8 cellular contexts compared by ENCODE assay signal in genomic region chr3:122921791-122922651, GRCh38.
A peak's percentile ranks its signal among the peaks of the same experiment; 100 is the strongest.
DNase-seq lines count a peak whose midpoint lies in the region; ATAC-seq and TF ChIP-seq lines count a peak whose summit lies in the region.

No MANE protein-coding gene starts in this region.

- peaks cover 18% of the 10 kb centered on the region for H3K27me3 Mint-ChIP-seq in activated naive CD8-positive, alpha-beta T cell treated with anti-CD3 and anti-CD28 coated beads, Interleukin-2, amount 50 U/mL, for 24 hours

- no peak for TF ChIP-seq EP300 in SK-N-SH (IDR thresholded peaks at IDR 0.05; ENCODE audit: borderline replicate concordance in 1 of 2, low read depth in 1 of 2, low read length in 1 of 2)

- H2AFZ ChIP-seq in osteoblast (ENCODE audit: low read length) (no peak overlapping the region), SK-N-SH (ENCODE audit: low read depth) (no peak overlapping the region)

- H3K36me3 Mint-ChIP-seq in activated naive CD8-positive, alpha-beta T cell treated with anti-CD3 and anti-CD28 coated beads, Interleukin-2, amount 50 U/mL, for 24 hours (ENCODE audit: low read depth), result no peaks in the 10 kb centered on the region

- in situ Hi-C loops in G401 (cut with HindIII; ENCODE audit: low sequenced_read_pairs), result no loop called here

- no peaks in the 10 kb centered on the region for H3F3A ChIP-seq in SK-N-SH (replicated peaks; ENCODE audit: insufficient read depth)

- H3K79me2 ChIP-seq in osteoblast (ENCODE audit: insufficient read depth, low read length) (no peaks in the 10 kb centered on the region), SK-N-SH (ENCODE audit: insufficient read depth) (no peaks in the 10 kb centered on the region)

- CTCF ChIA-PET in SK-N-SH (lab: Yijun Ruan, JAX), result interaction anchor here (1.2 kb wide), 1 partner anchor 21 kb away, joined by 3 read pairs; no protein-coding TSS in a partner anchor

- H3K9me3 ChIP-seq in osteoblast (ENCODE audit: low read depth, low read length) (no peaks in the 10 kb centered on the region), SK-N-SH (no peaks in the 10 kb centered on the region)

- H3K9me2 ChIP-seq in SK-N-SH, result no peaks in the 10 kb centered on the region

- no peaks in the 10 kb centered on the region for H4K20me1 ChIP-seq in osteoblast (ENCODE audit: insufficient read depth, low read length)
- H4K20me1 ChIP-seq in SK-N-SH (ENCODE audit: insufficient read depth), result no peaks in the 10 kb centered on the region

- no peak overlapping the region for H3K4me3 ChIP-seq in osteoblast (ENCODE audit: insufficient read depth, low read length)
- H3K4me3 ChIP-seq in SK-N-SH (ENCODE audit: low read depth in 2 of 2, low read length in 1 of 2), result no peak overlapping the region

- peaks cover 2% of the 10 kb centered on the region for H3K4me1 Mint-ChIP-seq in activated naive CD8-positive, alpha-beta T cell treated with anti-CD3 and anti-CD28 coated beads, Interleukin-2, amount 50 U/mL, for 24 hours

- H3K27me3 ChIP-seq in osteoblast (ENCODE audit: insufficient read depth, low read length) (peaks cover 53% of the 10 kb centered on the region), SK-N-SH (ENCODE audit: insufficient read depth) (no peaks in the 10 kb centered on the region; the same call in 1 of the 2 replicates)

- no peak overlapping the region for H3K27ac Mint-ChIP-seq in activated naive CD8-positive, alpha-beta T cell treated with anti-CD3 and anti-CD28 coated beads, Interleukin-2, amount 50 U/mL, for 24 hours

- H3K36me3 ChIP-seq in osteoblast (ENCODE audit: insufficient read depth, low read length) (no peaks in the 10 kb centered on the region), SK-N-SH (replicated peaks in 1 of 2; ENCODE audit: control insufficient read depth in 1 of 2, insufficient read depth in 2 of 2, low read length in 1 of 2) (no peaks in the 10 kb centered on the region)

- TF ChIP-seq CTCF in osteoblast (IDR thresholded peaks at IDR 0.05; ENCODE audit: extremely low read depth, low read depth, low read length) (no peak), SK-N-SH (IDR thresholded peaks at IDR 0.05) (no peak)

- H3K4me2 ChIP-seq in osteoblast (ENCODE audit: insufficient read depth, low read length) (no peak overlapping the region), SK-N-SH (no peak overlapping the region)

- POLR2A ChIA-PET in SK-N-SH (lab: Yijun Ruan, JAX), result no interaction called here

- H3K4me3 Mint-ChIP-seq in activated naive CD8-positive, alpha-beta T cell treated with anti-CD3 and anti-CD28 coated beads, Interleukin-2, amount 50 U/mL, for 24 hours, result no peak overlapping the region

- H3K4me1 ChIP-seq in osteoblast (ENCODE audit: insufficient read depth, low read length) (no peaks in the 10 kb centered on the region), SK-N-SH (ENCODE audit: control insufficient read depth in 1 of 2, insufficient read depth in 2 of 2, low read depth in 1 of 2, low read length in 1 of 2) (no peaks in the 10 kb centered on the region)

- peak; percentile 49 for DNase-seq in activated naive CD8-positive, alpha-beta T cell treated with anti-CD3 and anti-CD28 coated beads, Interleukin-2, amount 50 U/mL, for 24 hours
- DNase-seq in osteoblast (ENCODE audit: insufficient read length, low spot score, missing footprints) (peak; percentile 77), nucleus accumbens (lab: John Stamatoyannopoulos, UW) (no peak), SK-N-SH (no peak), G401 (ENCODE audit: low spot score) (no peak), DMS 273 (lab: John Stamatoyannopoulos, UW; ENCODE audit: unreplicated experiment) (no peak)

- no peak for TF ChIP-seq RAD21 in SK-N-SH (IDR thresholded peaks at IDR 0.05; ENCODE audit: low read length)

- H3K9me3 Mint-ChIP-seq in activated naive CD8-positive, alpha-beta T cell treated with anti-CD3 and anti-CD28 coated beads, Interleukin-2, amount 50 U/mL, for 24 hours, result no peaks in the 10 kb centered on the region

- 85% methylated on average over 38 of the region's 68 CpGs for WGBS in SK-N-SH (ENCODE audit: low lambda C conversion rate)

- ATAC-seq in GM18511 (IDR thresholded peaks at IDR 0.05; ENCODE audit: unreplicated experiment) (peak; percentile 75), HG03354 (IDR thresholded peaks at IDR 0.05; ENCODE audit: poor library complexity, severe bottlenecking, unreplicated experiment) (peak; percentile 67)
- peak; percentile 66 for ATAC-seq in activated naive CD8-positive, alpha-beta T cell treated with anti-CD3 and anti-CD28 coated beads, Interleukin-2, amount 50 U/mL, for 24 hours

- no peak overlapping the region for H3K27ac ChIP-seq in osteoblast (ENCODE audit: low read depth, low read length)
- no peak overlapping the region for H3K27ac ChIP-seq in SK-N-SH (ENCODE audit: low read depth in 2 of 2, low read length in 1 of 2)

- H3K9ac ChIP-seq in SK-N-SH, result no peak overlapping the region

TF ChIP-seq in SK-N-SH, 30 proteins besides CTCF, POLR2A, EP300 and RAD21:
- TF ChIP-seq, protein P1, sequence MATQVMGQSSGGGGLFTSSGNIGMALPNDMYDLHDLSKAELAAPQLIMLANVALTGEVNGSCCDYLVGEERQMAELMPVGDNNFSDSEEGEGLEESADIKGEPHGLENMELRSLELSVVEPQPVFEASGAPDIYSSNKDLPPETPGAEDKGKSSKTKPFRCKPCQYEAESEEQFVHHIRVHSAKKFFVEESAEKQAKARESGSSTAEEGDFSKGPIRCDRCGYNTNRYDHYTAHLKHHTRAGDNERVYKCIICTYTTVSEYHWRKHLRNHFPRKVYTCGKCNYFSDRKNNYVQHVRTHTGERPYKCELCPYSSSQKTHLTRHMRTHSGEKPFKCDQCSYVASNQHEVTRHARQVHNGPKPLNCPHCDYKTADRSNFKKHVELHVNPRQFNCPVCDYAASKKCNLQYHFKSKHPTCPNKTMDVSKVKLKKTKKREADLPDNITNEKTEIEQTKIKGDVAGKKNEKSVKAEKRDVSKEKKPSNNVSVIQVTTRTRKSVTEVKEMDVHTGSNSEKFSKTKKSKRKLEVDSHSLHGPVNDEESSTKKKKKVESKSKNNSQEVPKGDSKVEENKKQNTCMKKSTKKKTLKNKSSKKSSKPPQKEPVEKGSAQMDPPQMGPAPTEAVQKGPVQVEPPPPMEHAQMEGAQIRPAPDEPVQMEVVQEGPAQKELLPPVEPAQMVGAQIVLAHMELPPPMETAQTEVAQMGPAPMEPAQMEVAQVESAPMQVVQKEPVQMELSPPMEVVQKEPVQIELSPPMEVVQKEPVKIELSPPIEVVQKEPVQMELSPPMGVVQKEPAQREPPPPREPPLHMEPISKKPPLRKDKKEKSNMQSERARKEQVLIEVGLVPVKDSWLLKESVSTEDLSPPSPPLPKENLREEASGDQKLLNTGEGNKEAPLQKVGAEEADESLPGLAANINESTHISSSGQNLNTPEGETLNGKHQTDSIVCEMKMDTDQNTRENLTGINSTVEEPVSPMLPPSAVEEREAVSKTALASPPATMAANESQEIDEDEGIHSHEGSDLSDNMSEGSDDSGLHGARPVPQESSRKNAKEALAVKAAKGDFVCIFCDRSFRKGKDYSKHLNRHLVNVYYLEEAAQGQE (IDR thresholded peaks at IDR 0.05; ENCODE audit: low read depth, low read length), result no peak
- no peak for TF ChIP-seq POLR2AphosphoS5 (IDR thresholded peaks at IDR 0.05; ENCODE audit: low read depth, low read length)
- no peak for TF ChIP-seq ELF1 (IDR thresholded peaks at IDR 0.05)
- no peak for TF ChIP-seq FOXJ3 (CRISPR knock-in tag; IDR thresholded peaks at IDR 0.05)
- TF ChIP-seq NFIC (IDR thresholded peaks at IDR 0.05; ENCODE audit: borderline replicate concordance), result no peak
- TF ChIP-seq MEF2A (IDR thresholded peaks at IDR 0.05; ENCODE audit: borderline replicate concordance, low read depth), result no peak
- no peak for TF ChIP-seq FOXM1 (IDR thresholded peaks at IDR 0.05; ENCODE audit: low read depth)
- TF ChIP-seq USF2 (IDR thresholded peaks at IDR 0.05; ENCODE audit: borderline replicate concordance, low read depth, low read length), result no peak
- TF ChIP-seq NRF1 (IDR thresholded peaks at IDR 0.05; ENCODE audit: low read depth, low read length), result no peak
- TF ChIP-seq, protein P2, sequence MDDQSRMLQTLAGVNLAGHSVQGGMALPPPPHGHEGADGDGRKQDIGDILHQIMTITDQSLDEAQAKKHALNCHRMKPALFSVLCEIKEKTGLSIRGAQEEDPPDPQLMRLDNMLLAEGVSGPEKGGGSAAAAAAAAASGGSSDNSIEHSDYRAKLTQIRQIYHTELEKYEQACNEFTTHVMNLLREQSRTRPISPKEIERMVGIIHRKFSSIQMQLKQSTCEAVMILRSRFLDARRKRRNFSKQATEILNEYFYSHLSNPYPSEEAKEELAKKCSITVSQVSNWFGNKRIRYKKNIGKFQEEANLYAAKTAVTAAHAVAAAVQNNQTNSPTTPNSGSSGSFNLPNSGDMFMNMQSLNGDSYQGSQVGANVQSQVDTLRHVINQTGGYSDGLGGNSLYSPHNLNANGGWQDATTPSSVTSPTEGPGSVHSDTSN (IDR thresholded peaks at IDR 0.05), result no peak

Comparison
In these comparisons a context has a peak if more than half of its experiments do, and no peak if none do; other contexts are left out.
1. DNase-seq: peak in activated naive CD8-positive, alpha-beta T cell treated with anti-CD3 and anti-CD28 coated beads, Interleukin-2, amount 50 U/mL, for 24 hours (single experiment) and osteoblast (single experiment); none in nucleus accumbens (0 of 56), SK-N-SH (single experiment), G401 (single experiment) and DMS 273 (single experiment).
2. Peak in every context shown above with its lines, with median percentiles within 50 percentile points of each other: ATAC-seq.